Comparison of ENCODE assay signal across 9 cellular contexts in genomic region chr9:21995652-21996275, GRCh38. TPM values are rescaled to one million over a fixed set of nuclear protein-coding genes. Genes with fewer than 3 reads are reported as not detected.
A peak's percentile ranks its signal among the peaks of the same experiment; 100 is the strongest.
DNase-seq lines count a peak whose midpoint lies in the region; ATAC-seq, FAIRE-seq and TF ChIP-seq lines count a peak whose summit lies in the region.
"Had no signal": no experiment of that assay in that cellular context is flagged by ENCODE, and none has a peak within 500 bp of the region (broad histone marks: within the 10 kb centered on the region; RNA-seq: fewer than 3 reads in every experiment).

No MANE protein-coding gene starts in this region.

- H3K9me3 Mint-ChIP-seq in mesothelial cell of epicardium, result no peaks in the 10 kb centered on the region
- no peaks in the 10 kb centered on the region for H3K9me3 Mint-ChIP-seq in type B pancreatic cell

- FAIRE-seq in endothelial cell of umbilical vein (lab: Jason Lieb, UNC), result peak; percentile 69

- H3K9me1 ChIP-seq in endothelial cell of umbilical vein (replicated peaks; ENCODE audit: control insufficient read depth, extremely low read depth, insufficient read depth, low read length), result no peaks in the 10 kb centered on the region

- POLR2A ChIA-PET in endothelial cell of umbilical vein (lab: Charles Lee), result interaction anchor here (1.5 kb wide), 1 partner anchor 13 kb away, joined by 8 read pairs; the partner anchor contains the start of gene CDKN2B

- H3K4me1 ChIP-seq in endothelial cell of umbilical vein (ENCODE audit: control insufficient read depth, extremely low read depth, insufficient read depth, low read length), result peaks cover 7% of the 10 kb centered on the region

- TF ChIP-seq CTCF in endothelial cell of umbilical vein (IDR thresholded peaks at IDR 0.05; ENCODE audit: extremely low read depth in 1 of 2, insufficient read depth in 1 of 2, low read depth in 1 of 2, low read length in 2 of 2) (peak; percentile 23 to 43), mesothelial cell of epicardium (IDR thresholded peaks at IDR 0.05; ENCODE audit: unreplicated experiment) (no peak), type B pancreatic cell (conservative IDR thresholded peaks at IDR 0.05) (peak; percentile 22)

- peak overlapping the region; percentile 64 to 97 (median 94) for H3K4me3 ChIP-seq in endothelial cell of umbilical vein (replicated peaks in 1 of 3; ENCODE audit: insufficient read depth in 1 of 3, low read depth in 1 of 3, low read length in 3 of 3)

- DNase-seq in NCI-H2196 (lab: John Stamatoyannopoulos, UW; ENCODE audit: unreplicated experiment) (peak; percentile 43), NCI-H2196 treated with DMSO at 0.1 percent for 48 hours (lab: John Stamatoyannopoulos, UW; ENCODE audit: unreplicated experiment) (no peak), endothelial cell of umbilical vein (ENCODE audit: low read depth, low spot score) (peak; percentile 64), mesothelial cell of epicardium (ENCODE audit: low spot score in 2 of 2, unreplicated experiment in 2 of 2) (peak; percentile 32 to 66), type B pancreatic cell (ENCODE audit: extremely low spot score, unreplicated experiment) (no peak), DMS114 treated with DMSO at 0.1 percent for 48 hours (lab: John Stamatoyannopoulos, UW; ENCODE audit: unreplicated experiment) (no peak)

- TF ChIP-seq POLR2A in endothelial cell of umbilical vein (IDR thresholded peaks at IDR 0.05; ENCODE audit: low read depth, low read length), result no peak

- no TSS peak for BruUV-seq in endothelial cell of umbilical vein (replicated peaks; lab: Mats Ljungman, UMichigan)

- ATAC-seq in HG03025 (IDR thresholded peaks at IDR 0.05; ENCODE audit: low FRiP score, unreplicated experiment), result peak; percentile 39
- peak; percentile 44 for ATAC-seq in SK-N-SH treated with all-trans-retinoic acid at 6 μM for 48 hours

- H3K4me3 Mint-ChIP-seq in mesothelial cell of epicardium, result peak overlapping the region; percentile 94
- H3K4me3 Mint-ChIP-seq in type B pancreatic cell, result peak overlapping the region; percentile 95

- dilution Hi-C loops in endothelial cell of umbilical vein (cut with MboI; ENCODE audit: extremely low pct_ligation_motif_present, low sequenced_read_pairs), result no loop called here

- H3K9ac ChIP-seq in endothelial cell of umbilical vein (replicated peaks; ENCODE audit: extremely low read depth, insufficient read depth, low read length), result peak overlapping the region; percentile 85

- intact Hi-C loops in endothelial cell of umbilical vein (cut with micrococcal nuclease), result loop anchor here (1.0 kb wide), 2 partner anchors 14 to 181 kb away; partner anchors contain the start of gene CDKN2B

- no peaks in the 10 kb centered on the region for H4K20me1 ChIP-seq in endothelial cell of umbilical vein (replicated peaks; ENCODE audit: control insufficient read depth, extremely low read depth, insufficient read depth, low read length)

- no peaks in the 10 kb centered on the region for H3K36me3 Mint-ChIP-seq in mesothelial cell of epicardium
- H3K36me3 Mint-ChIP-seq in type B pancreatic cell, result no peaks in the 10 kb centered on the region

- H3K27ac ChIP-seq in endothelial cell of umbilical vein (ENCODE audit: insufficient read depth, low read depth, low read length), result peak overlapping the region; percentile 75

- H3K79me2 ChIP-seq in endothelial cell of umbilical vein (ENCODE audit: control insufficient read depth, insufficient read depth, low read length), result no peaks in the 10 kb centered on the region

- peak overlapping the region; percentile 80 for H3K4me2 ChIP-seq in endothelial cell of umbilical vein (ENCODE audit: insufficient read depth, low read length)

- H3K4me1 Mint-ChIP-seq in mesothelial cell of epicardium (peaks cover 23% of the 10 kb centered on the region), type B pancreatic cell (ENCODE audit: unreplicated experiment) (no peaks in the 10 kb centered on the region)

- no peaks in the 10 kb centered on the region for H3K27me3 ChIP-seq in endothelial cell of umbilical vein (ENCODE audit: control insufficient read depth in 2 of 2, insufficient read depth in 2 of 2, low read length in 2 of 2)

- H3K9me3 ChIP-seq in endothelial cell of umbilical vein (replicated peaks; ENCODE audit: control insufficient read depth, insufficient read depth, low read length), result no peaks in the 10 kb centered on the region

- CTCF ChIA-PET in endothelial cell of umbilical vein (lab: Charles Lee), result interaction anchor here (1.4 to 4.7 kb wide), 6 partner anchors 12 to 249 kb away, joined by 4 to 68 read pairs (median 14); partner anchors contain the start of gene CDKN2B

- H3K36me3 ChIP-seq in endothelial cell of umbilical vein (ENCODE audit: control insufficient read depth in 2 of 2, extremely low read depth in 1 of 2, insufficient read depth in 2 of 2, low read length in 2 of 2), result no peaks in the 10 kb centered on the region

- peak overlapping the region; percentile 98 for H3K27ac Mint-ChIP-seq in mesothelial cell of epicardium
- peak overlapping the region; percentile 91 for H3K27ac Mint-ChIP-seq in type B pancreatic cell

- H2AFZ ChIP-seq in endothelial cell of umbilical vein (ENCODE audit: low read depth, low read length), result peak overlapping the region; percentile 97

- peaks cover 11% of the 10 kb centered on the region for H3K27me3 Mint-ChIP-seq in mesothelial cell of epicardium (ENCODE audit: low read depth)
- H3K27me3 Mint-ChIP-seq in type B pancreatic cell, result peaks cover 83% of the 10 kb centered on the region

TF ChIP-seq in endothelial cell of umbilical vein, 7 proteins besides CTCF, POLR2A, EP300 and RAD21:
- TF ChIP-seq POLR2AphosphoS5 (IDR thresholded peaks at IDR 0.05; ENCODE audit: insufficient read depth, low read depth, low read length) (peak; percentile 29), MAX (IDR thresholded peaks at IDR 0.05; ENCODE audit: insufficient read depth, insufficient read length) (no peak)

RNA-seq across cellular contexts. Expression of gene CDKN2B-AS1, which starts 1.2 kb away (rescaled TPM):
- 1.9 and 2.4 TPM in 2 replicates for total RNA-seq in endothelial cell of umbilical vein
- polyA plus RNA-seq in endothelial cell of umbilical vein, result 0.27 and 0.44 TPM in 2 replicates
- polyA plus RNA-seq in endothelial cell of umbilical vein (2011; cell fraction: cytosol; rRNA removed), result 0.22 and 0.47 TPM in 2 replicates
- polyA plus RNA-seq in endothelial cell of umbilical vein (2011; cell fraction: nucleus; rRNA removed), result 3.1 and 3.8 TPM in 2 replicates
- 0.61 and 1.1 TPM in 2 replicates for polyA plus RNA-seq in endothelial cell of umbilical vein (2012)
- 1.8 and 2.7 TPM in 2 replicates for polyA minus RNA-seq in endothelial cell of umbilical vein
- 5.3 TPM for polyA minus RNA-seq in endothelial cell of umbilical vein (2011; cell fraction: cytosol; rRNA and poly(A)+ RNA removed)
- polyA minus RNA-seq in endothelial cell of umbilical vein (2011; cell fraction: nucleus; rRNA and poly(A)+ RNA removed), result 5.0 and 10.3 TPM in 2 replicates
- 8.2 to 10.8 TPM (median 8.8 TPM) in 3 replicates for total RNA-seq in mesothelial cell of epicardium
- 0.58 and 1.5 TPM in 2 replicates for total RNA-seq in type B pancreatic cell (ENCODE audit: low replicate concordance)
- total RNA-seq: Daoy had no signal

RNA-seq across cellular contexts. Expression of gene CDKN2A, which starts 1.6 kb away (rescaled TPM):
- total RNA-seq in endothelial cell of umbilical vein (8.5 and 9.3 TPM in 2 replicates), mesothelial cell of epicardium (79.5 to 88.5 TPM (median 86.1 TPM) in 3 replicates), type B pancreatic cell (ENCODE audit: low replicate concordance) (1.8 and 9.0 TPM in 2 replicates)
- 10.7 and 14.1 TPM in 2 replicates for polyA plus RNA-seq in endothelial cell of umbilical vein
- polyA plus RNA-seq in endothelial cell of umbilical vein (2011; cell fraction: cytosol; rRNA removed), result 5.8 and 8.1 TPM in 2 replicates
- 5.2 and 5.3 TPM in 2 replicates for polyA plus RNA-seq in endothelial cell of umbilical vein (2011; cell fraction: nucleus; rRNA removed)
- polyA plus RNA-seq in endothelial cell of umbilical vein (2012), result 13.2 and 23.8 TPM in 2 replicates
- 2.5 and 2.9 TPM in 2 replicates for polyA minus RNA-seq in endothelial cell of umbilical vein
- 182 TPM for polyA minus RNA-seq in endothelial cell of umbilical vein (2011; cell fraction: cytosol; rRNA and poly(A)+ RNA removed)
- polyA minus RNA-seq in endothelial cell of umbilical vein (2011; cell fraction: nucleus; rRNA and poly(A)+ RNA removed), result 3.3 and 3.8 TPM in 2 replicates
- total RNA-seq: Daoy had no signal

RNA-seq across cellular contexts. Expression of gene CDKN2B, which starts 13.3 kb away (rescaled TPM):
- total RNA-seq in endothelial cell of umbilical vein (2.1 and 2.3 TPM in 2 replicates), mesothelial cell of epicardium (40.3 to 47.6 TPM (median 45.2 TPM) in 3 replicates), type B pancreatic cell (ENCODE audit: low replicate concordance) (18.4 and 64.0 TPM in 2 replicates)
- polyA plus RNA-seq in endothelial cell of umbilical vein, result 1.6 and 2.1 TPM in 2 replicates
- 1.6 and 2.2 TPM in 2 replicates for polyA plus RNA-seq in endothelial cell of umbilical vein (2011; cell fraction: cytosol; rRNA removed)
- polyA plus RNA-seq in endothelial cell of umbilical vein (2011; cell fraction: nucleus; rRNA removed), result 2.1 and 4.0 TPM in 2 replicates
- 5.7 and 6.0 TPM in 2 replicates for polyA plus RNA-seq in endothelial cell of umbilical vein (2012)
- polyA minus RNA-seq in endothelial cell of umbilical vein, result 0.53 and 3.0 TPM in 2 replicates
- polyA minus RNA-seq in endothelial cell of umbilical vein (2011; cell fraction: cytosol; rRNA and poly(A)+ RNA removed), result 17.0 TPM
- 1.9 and 3.4 TPM in 2 replicates for polyA minus RNA-seq in endothelial cell of umbilical vein (2011; cell fraction: nucleus; rRNA and poly(A)+ RNA removed)
- total RNA-seq: Daoy had no signal

Comparison
In these comparisons a context has a peak if more than half of its experiments do, and no peak if none do; other contexts are left out.
1. DNase-seq: peak in NCI-H2196 (single experiment), endothelial cell of umbilical vein (single experiment) and mesothelial cell of epicardium (2 of 2); none in NCI-H2196 treated with DMSO at 0.1 percent for 48 hours (single experiment), type B pancreatic cell (single experiment) and DMS114 treated with DMSO at 0.1 percent for 48 hours (single experiment).